Comparison of ENCODE assay signal across 16 cellular contexts in the genomic region with DNA sequence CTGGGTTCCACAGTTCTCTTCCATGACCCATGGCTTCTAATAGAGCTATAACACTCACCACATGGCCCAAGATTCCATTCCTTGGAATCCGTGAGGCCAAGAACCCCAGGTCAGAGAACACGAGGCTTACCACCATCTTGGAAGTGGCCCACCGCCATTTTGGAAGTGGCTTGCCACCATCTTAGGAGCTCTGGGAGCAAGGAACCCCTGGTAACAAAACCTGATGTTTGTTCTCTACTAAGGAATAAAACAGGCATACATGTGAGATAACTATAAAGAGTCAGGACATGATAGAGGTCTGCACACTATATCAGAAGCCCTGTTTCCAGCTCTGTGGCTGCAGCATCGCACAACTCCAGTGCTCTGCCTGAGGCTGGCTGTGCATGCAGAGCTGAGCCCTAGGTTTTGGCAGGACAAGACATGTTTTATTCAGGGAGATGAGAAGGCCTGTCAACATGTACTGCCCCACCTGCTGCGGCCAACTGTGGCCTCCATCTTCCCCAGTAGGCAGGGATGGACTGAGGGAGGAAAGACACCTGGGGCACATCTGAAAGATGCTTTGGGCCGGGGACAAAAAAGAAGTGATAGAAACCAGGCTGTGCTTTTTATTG.
DNase-seq lines count a peak whose midpoint lies in the region; ATAC-seq, FAIRE-seq and TF ChIP-seq lines count a peak whose summit lies in the region.
"Had no signal": no experiment of that assay in that cellular context is flagged by ENCODE, and none has a peak within 500 bp of the region (broad histone marks: within the 10 kb centered on the region; RNA-seq: fewer than 3 reads in every experiment).

No MANE protein-coding gene starts in this region.

- no peak for TF ChIP-seq RAD21 in K562 (CRISPR knock-in tag; conservative IDR thresholded peaks at IDR 0.05 in 1 of 2, IDR thresholded peaks at IDR 0.05 in 1 of 2)

- H4K20me1 ChIP-seq in mammary epithelial cell (ENCODE audit: insufficient read depth, low read length), result no peaks in the 10 kb centered on the region
- H4K20me1 ChIP-seq in K562 (replicated peaks; ENCODE audit: control insufficient read depth, insufficient read depth, low read length), result no peaks in the 10 kb centered on the region
- H4K20me1 ChIP-seq: BLaER1 had no signal

- intact Hi-C loops in mammary epithelial cell (cut with micrococcal nuclease) (no loop called here), MCF 10A (cut with micrococcal nuclease) (no loop called here), K562 (cut with micrococcal nuclease) (no loop called here)

- H3K27ac ChIP-seq in mammary epithelial cell (ENCODE audit: insufficient read depth, low read depth, low read length), result no peak overlapping the region
- no peak overlapping the region for H3K27ac ChIP-seq in K562 (ENCODE audit: extremely low read depth, low read depth, low read length)
- no peak overlapping the region for H3K27ac ChIP-seq in foreskin keratinocyte
- H3K27ac ChIP-seq in gastroesophageal sphincter, result no peak overlapping the region
- H3K27ac ChIP-seq: BLaER1 had no signal

- H3K4me3 ChIP-seq in mammary epithelial cell (replicated peaks in 1 of 3; ENCODE audit: insufficient read depth in 1 of 3, low read depth in 2 of 3, low read length in 3 of 3), result no peak overlapping the region
- no peak overlapping the region for H3K4me3 ChIP-seq in K562
- no peak overlapping the region for H3K4me3 ChIP-seq in gastroesophageal sphincter
- H3K4me3 ChIP-seq: BLaER1 had no signal

- peak overlapping the region; percentile 10 for H2AFZ ChIP-seq in mammary epithelial cell (ENCODE audit: low read depth, low read length)
- 0 out of 2 replicates have a peak overlapping the region, but pooled peaks have one; percentile 5 for H2AFZ ChIP-seq in K562 (ENCODE audit: low read depth, low read length)

- dilution Hi-C loops in mammary epithelial cell (cut with HindIII; ENCODE audit: low sequenced_read_pairs), result no loop called here

- no peaks in the 10 kb centered on the region for H3K9me3 Mint-ChIP-seq in MCF 10A (ENCODE audit: unreplicated experiment)
- H3K9me3 Mint-ChIP-seq: CD4-positive, alpha-beta memory T cell had no signal

- BruUV-seq in mammary epithelial cell (replicated peaks; lab: Mats Ljungman, UMichigan) (no TSS peak), MCF 10A (replicated peaks; lab: Mats Ljungman, UMichigan) (no TSS peak), K562 (replicated peaks; lab: Mats Ljungman, UMichigan) (no TSS peak)

- WGBS in mammary epithelial cell (ENCODE audit: low coverage, missing lambda C conversion rate), result 37% methylated on average over 5 of the region's 6 CpGs
- WGBS in K562 (ENCODE audit: insufficient coverage, low coverage, missing lambda C conversion rate), result 9% methylated on average over 4 of the region's 6 CpGs
- 93 to 100% methylated on average over 3 of the region's 6 CpGs for WGBS in gastroesophageal sphincter (ENCODE audit: low coverage in 1 of 2), 2 donors

- POLR2A ChIA-PET in MCF 10A (lab: Yijun Ruan, JAX), result no interaction called here
- POLR2A ChIA-PET in K562 (lab: Yijun Ruan, JAX), result no interaction called here

- H3K4me3 Mint-ChIP-seq in MCF 10A (ENCODE audit: unreplicated experiment), result no peak overlapping the region
- H3K4me3 Mint-ChIP-seq: CD14-positive monocyte; CD4-positive, alpha-beta memory T cell had no signal

- no peak for TF ChIP-seq POLR2A in K562 (conservative IDR thresholded peaks at IDR 0.05)
- no peak for TF ChIP-seq POLR2A in gastroesophageal sphincter (IDR thresholded peaks at IDR 0.05)

- H3K27me3 ChIP-seq in mammary epithelial cell (ENCODE audit: insufficient read depth, low read length) (no peaks in the 10 kb centered on the region), K562 (ENCODE audit: control insufficient read depth in 2 of 2, insufficient read depth in 2 of 2, low read length in 2 of 2) (no peaks in the 10 kb centered on the region), foreskin keratinocyte (no peaks in the 10 kb centered on the region), gastroesophageal sphincter (no peaks in the 10 kb centered on the region)
- H3K27me3 ChIP-seq: BLaER1 had no signal

- TF ChIP-seq CTCF in mammary epithelial cell (conservative IDR thresholded peaks at IDR 0.05 in 1 of 2, IDR thresholded peaks at IDR 0.05 in 1 of 2; ENCODE audit: extremely low read depth in 1 of 2, insufficient read depth in 1 of 2, low read depth in 1 of 2, low read length in 2 of 2), result no peak
- TF ChIP-seq CTCF in MCF 10A (IDR thresholded peaks at IDR 0.05; ENCODE audit: unreplicated experiment), result no peak
- TF ChIP-seq CTCF in K562 (IDR thresholded peaks at IDR 0.05 in 2 of 3, conservative IDR thresholded peaks at IDR 0.05 in 1 of 3; ENCODE audit: insufficient read depth in 2 of 3, low read depth in 1 of 3, low read length in 3 of 3), result no peak
- no peak for TF ChIP-seq CTCF in foreskin keratinocyte (conservative IDR thresholded peaks at IDR 0.05)
- no peak for TF ChIP-seq CTCF in gastroesophageal sphincter (IDR thresholded peaks at IDR 0.05)
- TF ChIP-seq CTCF in GM20000 (IDR thresholded peaks at IDR 0.05; ENCODE audit: extremely low read depth, missing control alignments), result no peak

- H3K9me1 ChIP-seq in K562 (ENCODE audit: control insufficient read depth, insufficient read depth, low read length), result no peaks in the 10 kb centered on the region

- CTCF ChIA-PET in mammary epithelial cell (lab: Charles Lee; ENCODE audit: low non-redundant PET), result interaction anchor here (0.5 kb wide), 1 partner anchor 230 kb away, joined by 3 read pairs; no protein-coding TSS in a partner anchor
- CTCF ChIA-PET in MCF 10A (lab: Yijun Ruan, JAX), result interaction anchor here (0.6 to 1.0 kb wide), 6 partner anchors 11 to 295 kb away, joined by 3 to 5 read pairs (median 3); no protein-coding TSS in a partner anchor
- CTCF ChIA-PET in K562 (lab: Yijun Ruan, JAX; ENCODE audit: low intra/inter-chr PET ratio), result no interaction called here

- TF ChIP-seq EP300 in K562 (IDR thresholded peaks at IDR 0.05; ENCODE audit: low read length), result no peak
- TF ChIP-seq EP300 in gastroesophageal sphincter (IDR thresholded peaks at IDR 0.05), result no peak

- H3K9ac ChIP-seq in mammary epithelial cell (ENCODE audit: insufficient read depth, low read length) (no peak overlapping the region), K562 (ENCODE audit: insufficient read depth in 1 of 2, low read depth in 2 of 2, low read length in 2 of 2) (no peak overlapping the region)
- H3K9ac ChIP-seq: BLaER1 had no signal

- DNase-seq in mammary epithelial cell, result peak; percentile 49
- DNase-seq in MCF 10A (ENCODE audit: unreplicated experiment), result no peak
- no peak for DNase-seq in K562 (ENCODE audit: extremely low read depth in 1 of 4, low spot score in 3 of 4)
- peak in 1 of 2 donors; percentile 50 for DNase-seq in foreskin keratinocyte
- DNase-seq in HuH-7.5 (ENCODE audit: low spot score), result no peak
- no peak for DNase-seq in GM20000 (ENCODE audit: low spot score)
- DNase-seq: 8988T; CD4-positive, alpha-beta memory T cell; DMS153; DMS79 treated with DMSO at 0.1 percent for 48 hours; GF-D8; GOT3; H9 had no signal

- H3K36me3 Mint-ChIP-seq in MCF 10A (ENCODE audit: insufficient read depth, unreplicated experiment), result no peaks in the 10 kb centered on the region
- H3K36me3 Mint-ChIP-seq: CD14-positive monocyte; CD4-positive, alpha-beta memory T cell had no signal

- no peaks in the 10 kb centered on the region for H3K36me3 ChIP-seq in mammary epithelial cell (ENCODE audit: insufficient read depth, low read length)
- no peaks in the 10 kb centered on the region for H3K36me3 ChIP-seq in K562 (ENCODE audit: control insufficient read depth, insufficient read depth, low read length)
- H3K36me3 ChIP-seq in gastroesophageal sphincter, result no peaks in the 10 kb centered on the region
- H3K36me3 ChIP-seq: BLaER1 had no signal

- H3K79me2 ChIP-seq in mammary epithelial cell (ENCODE audit: insufficient read depth, low read length) (no peaks in the 10 kb centered on the region), K562 (ENCODE audit: control insufficient read depth, insufficient read depth, low read length) (no peaks in the 10 kb centered on the region)

- H3K4me2 ChIP-seq in mammary epithelial cell (ENCODE audit: insufficient read depth, low read depth, low read length) (no peak overlapping the region), K562 (ENCODE audit: insufficient read depth, low read length) (no peak overlapping the region)
- H3K4me2 ChIP-seq: BLaER1 had no signal

- in situ Hi-C loops in mammary epithelial cell (cut with MboI; ENCODE audit: low sequenced_read_pairs in 2 of 2), result no loop called here
- in situ Hi-C loops in K562 (cut with MboI), result no loop called here

- H3K27me3 Mint-ChIP-seq in MCF 10A (ENCODE audit: insufficient read depth, unreplicated experiment), result peaks cover 18% of the 10 kb centered on the region
- H3K27me3 Mint-ChIP-seq: CD4-positive, alpha-beta memory T cell had no signal

- H3K4me1 Mint-ChIP-seq in MCF 10A (ENCODE audit: insufficient read depth, unreplicated experiment), result no peaks in the 10 kb centered on the region
- H3K4me1 Mint-ChIP-seq: CD4-positive, alpha-beta memory T cell had no signal

- no peak for FAIRE-seq in K562 (lab: Jason Lieb, UNC)

- ATAC-seq in K562 (no peak), foreskin keratinocyte (peak; percentile 55), gastroesophageal sphincter (no peak)

- H3K4me1 ChIP-seq in mammary epithelial cell (ENCODE audit: insufficient read depth, low read length), result peaks cover 7% of the 10 kb centered on the region
- H3K4me1 ChIP-seq in K562 (replicated peaks in 1 of 2; ENCODE audit: control insufficient read depth in 2 of 2, insufficient read depth in 2 of 2, low read length in 2 of 2), result no peaks in the 10 kb centered on the region
- H3K4me1 ChIP-seq in foreskin keratinocyte, result no peaks in the 10 kb centered on the region
- no peaks in the 10 kb centered on the region for H3K4me1 ChIP-seq in gastroesophageal sphincter
- H3K4me1 ChIP-seq: BLaER1 had no signal

- no peak overlapping the region for H3K27ac Mint-ChIP-seq in MCF 10A (ENCODE audit: low read depth, unreplicated experiment)
- H3K27ac Mint-ChIP-seq: CD4-positive, alpha-beta memory T cell had no signal

- H3K9me3 ChIP-seq in mammary epithelial cell (replicated peaks; ENCODE audit: insufficient read depth, low read length) (no peaks in the 10 kb centered on the region), K562 (replicated peaks; ENCODE audit: control insufficient read depth, insufficient read depth, low read depth, low read length) (no peaks in the 10 kb centered on the region), gastroesophageal sphincter (no peaks in the 10 kb centered on the region)
- H3K9me3 ChIP-seq: BLaER1 had no signal

TF ChIP-seq in K562, 482 proteins besides CTCF, POLR2A, EP300 and RAD21:
- peak in 1 of 3 experiments; percentile 63 for TF ChIP-seq YY1 (IDR thresholded peaks at IDR 0.05; ENCODE audit: borderline replicate concordance in 1 of 3, control insufficient read depth in 1 of 3, extremely low read depth in 1 of 3, insufficient read depth in 3 of 3, insufficient read length in 1 of 3, insufficient replicate concordance in 2 of 3, low read depth in 1 of 3, low read length in 2 of 3)
- 0 out of 2 replicates have a peak, but pooled peaks have one; percentile 51 for TF ChIP-seq KAT8 (IDR thresholded peaks at IDR 0.05; ENCODE audit: low read depth)
- TF ChIP-seq RFX1 (IDR thresholded peaks at IDR 0.05), result no peak
TF ChIP-seq in K562: peak in this region for 2.
